Comparison of ENCODE assay signal across 15 cellular contexts in genomic region chr7:127897704-127898454, GRCh38.
DNase-seq lines count a peak whose midpoint lies in the region; ATAC-seq, FAIRE-seq and TF ChIP-seq lines count a peak whose summit lies in the region.
"Had no signal": no experiment of that assay in that cellular context is flagged by ENCODE, and none has a peak within 500 bp of the region (broad histone marks: within the 10 kb centered on the region; RNA-seq: fewer than 3 reads in every experiment).

No MANE protein-coding gene starts in this region.

- ATAC-seq in stimulated activated effector memory CD8-positive, alpha-beta T cell treated with anti-CD3 and anti-CD28 coated beads, Interleukin-12 subunit alpha, Interleukin-12 subunit beta, amount 100 ng/mL, for 72 hours = peak; percentile 90
- ATAC-seq in HG02852 (IDR thresholded peaks at IDR 0.05; ENCODE audit: unreplicated experiment) = no peak
- ATAC-seq: right lobe of liver had no signal

- H3K4me1 Mint-ChIP-seq in stimulated activated effector memory CD8-positive, alpha-beta T cell treated with anti-CD3 and anti-CD28 coated beads, Interleukin-12 subunit alpha, Interleukin-12 subunit beta, amount 100 ng/mL, for 72 hours = peaks cover 23% of the 10 kb centered on the region

- H3K27ac Mint-ChIP-seq in stimulated activated effector memory CD8-positive, alpha-beta T cell treated with anti-CD3 and anti-CD28 coated beads, Interleukin-12 subunit alpha, Interleukin-12 subunit beta, amount 100 ng/mL, for 72 hours = no peak overlapping the region
- H3K27ac Mint-ChIP-seq: HFFc6, IgD-negative memory B cell had no signal

- TF ChIP-seq CTCF in tibial artery (IDR thresholded peaks at IDR 0.05) = no peak

- H3K9me3 ChIP-seq in tibial artery = no peaks in the 10 kb centered on the region
- H3K9me3 ChIP-seq: right lobe of liver had no signal

- FAIRE-seq in RCC 7860 (lab: Jason Lieb, UNC) = no peak

- no peaks in the 10 kb centered on the region for H3K9me3 Mint-ChIP-seq in stimulated activated effector memory CD8-positive, alpha-beta T cell treated with anti-CD3 and anti-CD28 coated beads, Interleukin-12 subunit alpha, Interleukin-12 subunit beta, amount 100 ng/mL, for 72 hours
- H3K9me3 Mint-ChIP-seq: HFFc6, IgD-negative memory B cell had no signal

- H3K4me1 ChIP-seq in tibial artery = peaks cover 0 to 34% (median 7%) of the 10 kb centered on the region in 4 donors

- peaks cover 32% of the 10 kb centered on the region for H3K36me3 Mint-ChIP-seq in stimulated activated effector memory CD8-positive, alpha-beta T cell treated with anti-CD3 and anti-CD28 coated beads, Interleukin-12 subunit alpha, Interleukin-12 subunit beta, amount 100 ng/mL, for 72 hours

- no peak overlapping the region for H3K4me3 ChIP-seq in tibial artery
- H3K4me3 ChIP-seq: right lobe of liver had no signal

- intact Hi-C loops in tibial artery (cut with DNase I; ENCODE audit: low total_unique reads) = no loop called here

- H3K27ac ChIP-seq in tibial artery = no peak overlapping the region
- H3K27ac ChIP-seq: right lobe of liver had no signal

- H3K36me3 ChIP-seq in tibial artery = no peaks in the 10 kb centered on the region
- H3K36me3 ChIP-seq: right lobe of liver had no signal

- DNase-seq in activated T-cell treated with anti-CD3 and anti-CD28 coated beads for 24 hours (ENCODE audit: low read depth) (peak; percentile 32), RCC 7860 (ENCODE audit: low spot score) (peak; percentile 27), iris pigment epithelial cell (ENCODE audit: low read depth) (peak; percentile 64), tibial artery (no peak), KG1 (lab: John Stamatoyannopoulos, UW) (no peak)
- no peak for DNase-seq in activated T-cell treated with anti-CD3 and anti-CD28 coated beads, Interleukin-2, amount 50 U/mL, for 1 hour
- no peak for DNase-seq in stimulated activated effector memory CD8-positive, alpha-beta T cell treated with anti-CD3 and anti-CD28 coated beads, Interleukin-12 subunit alpha, Interleukin-12 subunit beta, amount 100 ng/mL, for 72 hours (ENCODE audit: low spot score in 2 of 2)
- DNase-seq: amygdala; effector CD4-positive, alpha-beta T cell; HFFc6; NCI-H187 treated with DMSO at 0.1 percent for 48 hours; right lobe of liver; SW 1271 had no signal

- H3K4me3 Mint-ChIP-seq in stimulated activated effector memory CD8-positive, alpha-beta T cell treated with anti-CD3 and anti-CD28 coated beads, Interleukin-12 subunit alpha, Interleukin-12 subunit beta, amount 100 ng/mL, for 72 hours = no peak overlapping the region
- H3K4me3 Mint-ChIP-seq: HFFc6, IgD-negative memory B cell had no signal

- no peaks in the 10 kb centered on the region for H3K27me3 ChIP-seq in tibial artery
- H3K27me3 ChIP-seq: right lobe of liver had no signal

Comparison
In these comparisons a context has a peak if more than half of its experiments do, and no peak if none do; other contexts are left out.
1. DNase-seq: peak in activated T-cell treated with anti-CD3 and anti-CD28 coated beads for 24 hours (single experiment), RCC 7860 (single experiment) and iris pigment epithelial cell (single experiment); none in activated T-cell treated with anti-CD3 and anti-CD28 coated beads, Interleukin-2, amount 50 U/mL, for 1 hour (single experiment), stimulated activated effector memory CD8-positive, alpha-beta T cell treated with anti-CD3 and anti-CD28 coated beads, Interleukin-12 subunit alpha, Interleukin-12 subunit beta, amount 100 ng/mL, for 72 hours (0 of 2), tibial artery (0 of 2) and KG1 (single experiment).